10 cellular contexts compared by ENCODE assay signal in genomic region chrX:48511561-48511960, GRCh38. TPM values are rescaled to one million over a fixed set of nuclear protein-coding genes. Genes with fewer than 3 reads are reported as not detected.
A peak's percentile ranks its signal among the peaks of the same experiment; 100 is the strongest.
DNase-seq lines count a peak whose midpoint lies in the region; ATAC-seq, FAIRE-seq and TF ChIP-seq lines count a peak whose summit lies in the region.
"Had no signal": no experiment of that assay in that cellular context is flagged by ENCODE, and none has a peak within 500 bp of the region (broad histone marks: within the 10 kb centered on the region; RNA-seq: fewer than 3 reads in every experiment).

No MANE protein-coding gene starts in this region.

- DNase-seq in cardiac muscle cell (ENCODE audit: low read depth in 1 of 2, low spot score in 1 of 2) (no peak), right atrium auricular region (ENCODE audit: low spot score) (no peak), endothelial cell of umbilical vein (ENCODE audit: low read depth, low spot score) (peak; percentile 14), urothelium cell line (ENCODE audit: low spot score) (peak; percentile 23)
- no peak for DNase-seq in stimulated activated CD4-positive, alpha-beta T cell treated with anti-CD3 and anti-CD28 coated beads, Interleukin-1b, Interleukin-23, amount 100 ng/mL, for 48 hours
- DNase-seq: naive B cell, SHP77 had no signal

- H3K4me2 ChIP-seq in OCI-LY3 (ENCODE audit: low read length) (no peak overlapping the region), endothelial cell of umbilical vein (ENCODE audit: insufficient read depth, low read length) (no peak overlapping the region)

- H3K4me1 ChIP-seq in cardiac muscle cell (ENCODE audit: low read depth) (no peaks in the 10 kb centered on the region), right atrium auricular region (peaks cover 0 to 9% of the 10 kb centered on the region in 2 donors), OCI-LY3 (ENCODE audit: low read length) (peaks cover 5% of the 10 kb centered on the region; the same call in 1 of the 2 replicates), endothelial cell of umbilical vein (ENCODE audit: control insufficient read depth, extremely low read depth, insufficient read depth, low read length) (no peaks in the 10 kb centered on the region)

- no peaks in the 10 kb centered on the region for H3K79me2 ChIP-seq in OCI-LY3 (ENCODE audit: low read length)
- H3K79me2 ChIP-seq in endothelial cell of umbilical vein (ENCODE audit: control insufficient read depth, insufficient read depth, low read length): no peaks in the 10 kb centered on the region

- POLR2A ChIA-PET in endothelial cell of umbilical vein (lab: Charles Lee): no interaction called here

- H3K27me3 ChIP-seq in cardiac muscle cell: no peaks in the 10 kb centered on the region
- H3K27me3 ChIP-seq in right atrium auricular region: no peaks in the 10 kb centered on the region
- H3K27me3 ChIP-seq in OCI-LY3 (ENCODE audit: low read depth, low read length): no peaks in the 10 kb centered on the region
- no peaks in the 10 kb centered on the region for H3K27me3 ChIP-seq in endothelial cell of umbilical vein (ENCODE audit: control insufficient read depth in 2 of 2, insufficient read depth in 2 of 2, low read length in 2 of 2)

- dilution Hi-C loops in endothelial cell of umbilical vein (cut with MboI; ENCODE audit: extremely low pct_ligation_motif_present, low sequenced_read_pairs): no loop called here

- TF ChIP-seq CTCF in cardiac muscle cell (IDR thresholded peaks at IDR 0.05; ENCODE audit: low read depth, low read length) (peak; percentile 41), right atrium auricular region (IDR thresholded peaks at IDR 0.05) (peak in 1 of 2 donors; percentile 33), OCI-LY3 (IDR thresholded peaks at IDR 0.05; ENCODE audit: low read depth, low read length) (peak; percentile 29), endothelial cell of umbilical vein (IDR thresholded peaks at IDR 0.05; ENCODE audit: extremely low read depth in 1 of 2, insufficient read depth in 1 of 2, low read depth in 1 of 2, low read length in 2 of 2) (peak in 1 of 2 donors; percentile 42)

- H3K9me3 ChIP-seq in cardiac muscle cell (ENCODE audit: low read depth) (no peaks in the 10 kb centered on the region), right atrium auricular region (no peaks in the 10 kb centered on the region), OCI-LY3 (ENCODE audit: insufficient read depth, low read length) (no peaks in the 10 kb centered on the region), endothelial cell of umbilical vein (replicated peaks; ENCODE audit: control insufficient read depth, insufficient read depth, low read length) (no peaks in the 10 kb centered on the region)

- no peak for ATAC-seq in GM18867 (IDR thresholded peaks at IDR 0.05; ENCODE audit: unreplicated experiment)
- no peak for ATAC-seq in GM18873 (IDR thresholded peaks at IDR 0.05; ENCODE audit: low FRiP score, unreplicated experiment)

- H3K9me1 ChIP-seq in endothelial cell of umbilical vein (replicated peaks; ENCODE audit: control insufficient read depth, extremely low read depth, insufficient read depth, low read length): no peaks in the 10 kb centered on the region

- FAIRE-seq in endothelial cell of umbilical vein (lab: Jason Lieb, UNC) (peak; percentile 86), urothelium cell line (lab: Jason Lieb, UNC) (no peak)

- CTCF ChIA-PET in endothelial cell of umbilical vein (lab: Charles Lee): no interaction called here

- H3K9ac ChIP-seq in OCI-LY3 (ENCODE audit: low read length) (no peak overlapping the region), endothelial cell of umbilical vein (replicated peaks; ENCODE audit: extremely low read depth, insufficient read depth, low read length) (no peak overlapping the region)

- TF ChIP-seq POLR2A in endothelial cell of umbilical vein (IDR thresholded peaks at IDR 0.05; ENCODE audit: low read depth, low read length): no peak

- H3K36me3 ChIP-seq in cardiac muscle cell: no peaks in the 10 kb centered on the region
- H3K36me3 ChIP-seq in right atrium auricular region: no peaks in the 10 kb centered on the region
- no peaks in the 10 kb centered on the region for H3K36me3 ChIP-seq in OCI-LY3 (replicated peaks; ENCODE audit: low read depth, low read length)
- peaks cover 0 to 5% of the 10 kb centered on the region in 2 experiments for H3K36me3 ChIP-seq in endothelial cell of umbilical vein (ENCODE audit: control insufficient read depth in 2 of 2, extremely low read depth in 1 of 2, insufficient read depth in 2 of 2, low read length in 2 of 2)

- intact Hi-C loops in endothelial cell of umbilical vein (cut with micrococcal nuclease): loop anchor here (1.0 kb wide), 1 partner anchor 428 kb away; no protein-coding TSS in a partner anchor

- H4K20me1 ChIP-seq in OCI-LY3 (ENCODE audit: insufficient read depth, low read length) (no peaks in the 10 kb centered on the region), endothelial cell of umbilical vein (replicated peaks; ENCODE audit: control insufficient read depth, extremely low read depth, insufficient read depth, low read length) (no peaks in the 10 kb centered on the region)

- H2AFZ ChIP-seq in OCI-LY3 (ENCODE audit: low read depth, low read length): no peak overlapping the region
- no peak overlapping the region for H2AFZ ChIP-seq in endothelial cell of umbilical vein (ENCODE audit: low read depth, low read length)

- H3K4me3 ChIP-seq in cardiac muscle cell (no peak overlapping the region), right atrium auricular region (no peak overlapping the region), OCI-LY3 (ENCODE audit: low read length) (no peak overlapping the region), endothelial cell of umbilical vein (replicated peaks in 1 of 3; ENCODE audit: insufficient read depth in 1 of 3, low read depth in 1 of 3, low read length in 3 of 3) (no peak overlapping the region)

- H3K27ac ChIP-seq in cardiac muscle cell (no peak overlapping the region), right atrium auricular region (no peak overlapping the region), OCI-LY3 (ENCODE audit: low read length) (no peak overlapping the region), endothelial cell of umbilical vein (ENCODE audit: insufficient read depth, low read depth, low read length) (no peak overlapping the region)

- no TSS peak for BruUV-seq in endothelial cell of umbilical vein (replicated peaks; lab: Mats Ljungman, UMichigan)

RNA-seq across cellular contexts. Expression of gene PORCN, which starts 2.8 kb away (rescaled TPM):
- 24.2 and 29.2 TPM in 2 replicates for total RNA-seq in cardiac muscle cell
- 13.3 and 20.1 TPM in 2 replicates for polyA plus RNA-seq in cardiac muscle cell
- 10 to 100 TPM; 23.0 to 43.0 TPM for total RNA-seq in right atrium auricular region
- total RNA-seq in endothelial cell of umbilical vein: 7.6 and 12.0 TPM in 2 replicates
- polyA plus RNA-seq in endothelial cell of umbilical vein: 20.9 and 21.0 TPM in 2 replicates
- polyA plus RNA-seq in endothelial cell of umbilical vein (2011; cell fraction: cytosol; rRNA removed): 11.6 and 13.7 TPM in 2 replicates
- 23.1 and 23.8 TPM in 2 replicates for polyA plus RNA-seq in endothelial cell of umbilical vein (2011; cell fraction: nucleus; rRNA removed)
- polyA plus RNA-seq in endothelial cell of umbilical vein (2012): 8.5 and 10.6 TPM in 2 replicates
- polyA minus RNA-seq in endothelial cell of umbilical vein: 15.3 and 19.9 TPM in 2 replicates
- polyA minus RNA-seq in endothelial cell of umbilical vein (2011; cell fraction: cytosol; rRNA and poly(A)+ RNA removed): 6.0 TPM
- polyA minus RNA-seq in endothelial cell of umbilical vein (2011; cell fraction: nucleus; rRNA and poly(A)+ RNA removed): 9.2 and 10.5 TPM in 2 replicates

RNA-seq across cellular contexts. Expression of gene EBP, which starts 10.0 kb away (rescaled TPM):
- 74.5 and 141 TPM in 2 replicates for total RNA-seq in cardiac muscle cell
- 100 and 159 TPM in 2 replicates for polyA plus RNA-seq in cardiac muscle cell
- 10 to 100 TPM; 49.3 to 73.7 TPM for total RNA-seq in right atrium auricular region
- 102 and 114 TPM in 2 replicates for total RNA-seq in endothelial cell of umbilical vein
- polyA plus RNA-seq in endothelial cell of umbilical vein: 178 and 183 TPM in 2 replicates
- 102 and 113 TPM in 2 replicates for polyA plus RNA-seq in endothelial cell of umbilical vein (2011; cell fraction: cytosol; rRNA removed)
- 62.3 and 69.1 TPM in 2 replicates for polyA plus RNA-seq in endothelial cell of umbilical vein (2011; cell fraction: nucleus; rRNA removed)
- polyA plus RNA-seq in endothelial cell of umbilical vein (2012): 53.8 and 74.0 TPM in 2 replicates
- 154 and 168 TPM in 2 replicates for polyA minus RNA-seq in endothelial cell of umbilical vein
- polyA minus RNA-seq in endothelial cell of umbilical vein (2011; cell fraction: cytosol; rRNA and poly(A)+ RNA removed): 292 TPM
- polyA minus RNA-seq in endothelial cell of umbilical vein (2011; cell fraction: nucleus; rRNA and poly(A)+ RNA removed): 15.5 and 18.6 TPM in 2 replicates

RNA-seq across cellular contexts. Expression of gene TBC1D25, which starts 28.0 kb away (rescaled TPM):
- total RNA-seq in cardiac muscle cell (11.0 and 17.5 TPM in 2 replicates), right atrium auricular region (10 to 100 TPM; 11.0 to 17.5 TPM), endothelial cell of umbilical vein (14.4 and 16.3 TPM in 2 replicates)
- polyA plus RNA-seq in cardiac muscle cell (9.9 and 18.1 TPM in 2 replicates), endothelial cell of umbilical vein (16.0 and 18.3 TPM in 2 replicates)
- 13.4 and 14.7 TPM in 2 replicates for polyA plus RNA-seq in endothelial cell of umbilical vein (2011; cell fraction: cytosol; rRNA removed)
- polyA plus RNA-seq in endothelial cell of umbilical vein (2011; cell fraction: nucleus; rRNA removed): 16.8 and 20.6 TPM in 2 replicates
- polyA plus RNA-seq in endothelial cell of umbilical vein (2012): 13.8 and 15.9 TPM in 2 replicates
- 13.4 and 15.8 TPM in 2 replicates for polyA minus RNA-seq in endothelial cell of umbilical vein
- polyA minus RNA-seq in endothelial cell of umbilical vein (2011; cell fraction: cytosol; rRNA and poly(A)+ RNA removed): 6.5 TPM
- polyA minus RNA-seq in endothelial cell of umbilical vein (2011; cell fraction: nucleus; rRNA and poly(A)+ RNA removed): 5.1 and 10.2 TPM in 2 replicates

RNA-seq across cellular contexts. Expression of gene FTSJ1, which starts 35.6 kb away (rescaled TPM):
- total RNA-seq in cardiac muscle cell: 34.8 and 40.5 TPM in 2 replicates
- 36.8 and 42.4 TPM in 2 replicates for polyA plus RNA-seq in cardiac muscle cell
- 10 to 100 TPM; 36.6 to 43.3 TPM for total RNA-seq in right atrium auricular region
- 52.9 and 59.9 TPM in 2 replicates for total RNA-seq in endothelial cell of umbilical vein
- polyA plus RNA-seq in endothelial cell of umbilical vein: 63.9 and 76.3 TPM in 2 replicates
- polyA plus RNA-seq in endothelial cell of umbilical vein (2011; cell fraction: cytosol; rRNA removed): 48.4 and 48.8 TPM in 2 replicates
- polyA plus RNA-seq in endothelial cell of umbilical vein (2011; cell fraction: nucleus; rRNA removed): 71.9 and 81.7 TPM in 2 replicates
- polyA plus RNA-seq in endothelial cell of umbilical vein (2012): 59.4 and 64.5 TPM in 2 replicates
- polyA minus RNA-seq in endothelial cell of umbilical vein: 26.5 and 27.7 TPM in 2 replicates
- 62.0 TPM for polyA minus RNA-seq in endothelial cell of umbilical vein (2011; cell fraction: cytosol; rRNA and poly(A)+ RNA removed)
- 14.8 and 17.6 TPM in 2 replicates for polyA minus RNA-seq in endothelial cell of umbilical vein (2011; cell fraction: nucleus; rRNA and poly(A)+ RNA removed)

RNA-seq across cellular contexts. Expression of gene SLC38A5, which starts 41.5 kb away (rescaled TPM):
- total RNA-seq in cardiac muscle cell (1.6 TPM in 1 of 2 replicates, not detected in the other), right atrium auricular region (1 to 10 TPM; 2.2 to 4.9 TPM), endothelial cell of umbilical vein (25.1 and 28.8 TPM in 2 replicates)
- polyA plus RNA-seq in cardiac muscle cell (0.16 TPM in 1 of 2 replicates, not detected in the other), endothelial cell of umbilical vein (21.6 and 24.1 TPM in 2 replicates)
- 16.7 and 18.8 TPM in 2 replicates for polyA plus RNA-seq in endothelial cell of umbilical vein (2011; cell fraction: cytosol; rRNA removed)
- polyA plus RNA-seq in endothelial cell of umbilical vein (2011; cell fraction: nucleus; rRNA removed): 19.6 and 19.9 TPM in 2 replicates
- 47.5 and 50.6 TPM in 2 replicates for polyA plus RNA-seq in endothelial cell of umbilical vein (2012)
- 22.3 and 27.9 TPM in 2 replicates for polyA minus RNA-seq in endothelial cell of umbilical vein
- polyA minus RNA-seq in endothelial cell of umbilical vein (2011; cell fraction: cytosol; rRNA and poly(A)+ RNA removed): 285 TPM
- 5.5 and 7.1 TPM in 2 replicates for polyA minus RNA-seq in endothelial cell of umbilical vein (2011; cell fraction: nucleus; rRNA and poly(A)+ RNA removed)

Comparison
In these comparisons a context has a peak if more than half of its experiments do, and no peak if none do; other contexts are left out.
1. DNase-seq: peak in endothelial cell of umbilical vein (single experiment) and urothelium cell line (single experiment); none in cardiac muscle cell (0 of 2), right atrium auricular region (single experiment) and stimulated activated CD4-positive, alpha-beta T cell treated with anti-CD3 and anti-CD28 coated beads, Interleukin-1b, Interleukin-23, amount 100 ng/mL, for 48 hours (single experiment).